In genomic region chr9:35729700-35730485, GRCh38 we compare ENCODE assay signal across 8 cellular contexts. TPM values are rescaled to one million over a fixed set of nuclear protein-coding genes. Genes with fewer than 3 reads are reported as not detected.
DNase-seq lines count a peak whose midpoint lies in the region; ATAC-seq and TF ChIP-seq lines count a peak whose summit lies in the region.

No MANE protein-coding gene starts in this region.

- H3K36me3 ChIP-seq in MM.1S (replicated peaks; ENCODE audit: insufficient read depth, low read length) = no peaks in the 10 kb centered on the region

- peaks cover 31% of the 10 kb centered on the region for H3K4me1 ChIP-seq in MM.1S (ENCODE audit: low read length)

- H3F3A ChIP-seq in MM.1S (ENCODE audit: insufficient read depth, low read length) = peaks cover 26% of the 10 kb centered on the region; the same call in 1 of the 2 replicates

- H3K27me3 Mint-ChIP-seq in activated CD4-positive, alpha-beta T cell treated with anti-CD3 and anti-CD28 coated beads, Interleukin-2, amount 10 ng/mL, durations not matched to agents 7 days and 5 days = no peaks in the 10 kb centered on the region
- H3K27me3 Mint-ChIP-seq in neural crest cell (ENCODE audit: low read depth) = no peaks in the 10 kb centered on the region

- H4K20me1 ChIP-seq in MM.1S (ENCODE audit: insufficient read depth, low read length) = no peaks in the 10 kb centered on the region

- no peak overlapping the region for H3K4me3 Mint-ChIP-seq in activated CD4-positive, alpha-beta T cell treated with anti-CD3 and anti-CD28 coated beads, Interleukin-2, amount 10 ng/mL, durations not matched to agents 7 days and 5 days
- no peak overlapping the region for H3K4me3 Mint-ChIP-seq in neural crest cell

- H3K9me3 Mint-ChIP-seq in activated CD4-positive, alpha-beta T cell treated with anti-CD3 and anti-CD28 coated beads, Interleukin-2, amount 10 ng/mL, durations not matched to agents 7 days and 5 days = no peaks in the 10 kb centered on the region
- H3K9me3 Mint-ChIP-seq in neural crest cell = no peaks in the 10 kb centered on the region

- POLR2A ChIA-PET in activated CD4-positive, alpha-beta T cell treated with anti-CD3 and anti-CD28 coated beads, Interleukin-2, amount 10 ng/mL, durations not matched to agents 7 days and 5 days (lab: Charles Lee) = no interaction called here

- H3K9me3 ChIP-seq in MM.1S (replicated peaks; ENCODE audit: insufficient read depth, low read length) = no peaks in the 10 kb centered on the region

- H3K27ac Mint-ChIP-seq in activated CD4-positive, alpha-beta T cell treated with anti-CD3 and anti-CD28 coated beads, Interleukin-2, amount 10 ng/mL, durations not matched to agents 7 days and 5 days = peak overlapping the region; percentile 15
- H3K27ac Mint-ChIP-seq in neural crest cell (ENCODE audit: unreplicated experiment) = no peak overlapping the region

- CTCF ChIA-PET in activated CD4-positive, alpha-beta T cell treated with anti-CD3 and anti-CD28 coated beads, Interleukin-2, amount 10 ng/mL, durations not matched to agents 7 days and 5 days (lab: Charles Lee) = interaction anchor here (0.6 to 9.8 kb wide), 18 partner anchors 7 to 90 kb away, joined by 3 to 112 read pairs (median 5); partner anchors contain the start of genes ARHGEF39, CCDC107, GBA2 and MSMP

- peak overlapping the region; percentile 94 for H3K4me2 ChIP-seq in MM.1S (ENCODE audit: low read depth, low read length)

- peak; percentile 65 for DNase-seq in activated effector memory CD4-positive, alpha-beta T cell treated with anti-CD3 and anti-CD28 coated beads, Interleukin-2, amount 50 U/mL, for 16 hours
- DNase-seq in activated effector memory CD4-positive, alpha-beta T cell treated with Interleukin-2 at 50 U/mL for 16 hours = no peak
- DNase-seq in MM.1S (peak; percentile 24), fibroblast of the aortic adventitia (ENCODE audit: low read depth) (peak; percentile 80), neural crest cell (ENCODE audit: low read depth, low spot score) (no peak), cortex of kidney (lab: John Stamatoyannopoulos, UW) (no peak)
- DNase-seq in activated CD4-positive, alpha-beta T cell treated with anti-CD3 and anti-CD28 coated beads, Interleukin-2, amount 10 ng/mL, durations not matched to agents 7 days and 5 days = peak; percentile 41

- peaks cover 12% of the 10 kb centered on the region for H3K4me1 Mint-ChIP-seq in activated CD4-positive, alpha-beta T cell treated with anti-CD3 and anti-CD28 coated beads, Interleukin-2, amount 10 ng/mL, durations not matched to agents 7 days and 5 days
- H3K4me1 Mint-ChIP-seq in neural crest cell = peaks cover 9% of the 10 kb centered on the region

- H3K9ac ChIP-seq in MM.1S (ENCODE audit: low read length) = no peak overlapping the region

- no peaks in the 10 kb centered on the region for H3K9me2 ChIP-seq in MM.1S (replicated peaks; ENCODE audit: insufficient read depth, low read length)

- H3K27ac ChIP-seq in MM.1S (ENCODE audit: low read length) = no peak overlapping the region

- ATAC-seq in HG03521 (IDR thresholded peaks at IDR 0.05; ENCODE audit: unreplicated experiment) = no peak

- H3K36me3 Mint-ChIP-seq in activated CD4-positive, alpha-beta T cell treated with anti-CD3 and anti-CD28 coated beads, Interleukin-2, amount 10 ng/mL, durations not matched to agents 7 days and 5 days (ENCODE audit: low read depth) = peaks cover 29% of the 10 kb centered on the region
- H3K36me3 Mint-ChIP-seq in neural crest cell (ENCODE audit: low read depth) = peaks cover 5% of the 10 kb centered on the region

- no peaks in the 10 kb centered on the region for H3K27me3 ChIP-seq in MM.1S (replicated peaks; ENCODE audit: insufficient read depth, low read length)

- TF ChIP-seq CTCF in MM.1S (IDR thresholded peaks at IDR 0.05; ENCODE audit: low read length) (peak; percentile 56), fibroblast of the aortic adventitia (IDR thresholded peaks at IDR 0.05; ENCODE audit: insufficient read depth, low read length) (peak; percentile 77), neural crest cell (conservative IDR thresholded peaks at IDR 0.05) (peak; percentile 60)

- no peak overlapping the region for H2AFZ ChIP-seq in MM.1S (ENCODE audit: low read length)

- H3K79me2 ChIP-seq in MM.1S (ENCODE audit: low read length) = peaks cover 75% of the 10 kb centered on the region

- H3K4me3 ChIP-seq in MM.1S (ENCODE audit: low read length) = peak overlapping the region; percentile 6; the same call in 1 of the 2 replicates
- H3K4me3 ChIP-seq in fibroblast of the aortic adventitia (ENCODE audit: low read depth, low read length) = peak overlapping the region; percentile 98

RNA-seq across cellular contexts. Expression of gene TLN1, which starts 2.1 kb away (rescaled TPM):
- 100 to 1,000 TPM; 362 to 422 TPM for total RNA-seq in activated CD4-positive, alpha-beta T cell treated with anti-CD3 and anti-CD28 coated beads, Interleukin-2, amount 10 ng/mL, durations not matched to agents 7 days and 5 days
- total RNA-seq in fibroblast of the aortic adventitia (ENCODE audit: low replicate concordance) (287 and 513 TPM in 2 replicates), neural crest cell (123 and 141 TPM in 2 replicates)

RNA-seq across cellular contexts. Expression of gene CREB3, which starts 2.6 kb away (rescaled TPM):
- 10 to 100 TPM; 18.1 to 18.3 TPM for total RNA-seq in activated CD4-positive, alpha-beta T cell treated with anti-CD3 and anti-CD28 coated beads, Interleukin-2, amount 10 ng/mL, durations not matched to agents 7 days and 5 days
- total RNA-seq in fibroblast of the aortic adventitia (ENCODE audit: low replicate concordance) = 56.1 and 68.3 TPM in 2 replicates
- 35.3 and 35.9 TPM in 2 replicates for total RNA-seq in neural crest cell

RNA-seq across cellular contexts. Expression of gene GBA2, which starts 19.1 kb away (rescaled TPM):
- total RNA-seq in activated CD4-positive, alpha-beta T cell treated with anti-CD3 and anti-CD28 coated beads, Interleukin-2, amount 10 ng/mL, durations not matched to agents 7 days and 5 days = 10 to 100 TPM; 42.8 to 44.1 TPM
- total RNA-seq in fibroblast of the aortic adventitia (ENCODE audit: low replicate concordance) (25.5 and 36.1 TPM in 2 replicates), neural crest cell (84.9 and 95.9 TPM in 2 replicates)

RNA-seq across cellular contexts. Expression of gene RGP1, which starts 19.2 kb away (rescaled TPM):
- 10 to 100 TPM; 24.7 to 28.4 TPM for total RNA-seq in activated CD4-positive, alpha-beta T cell treated with anti-CD3 and anti-CD28 coated beads, Interleukin-2, amount 10 ng/mL, durations not matched to agents 7 days and 5 days
- total RNA-seq in fibroblast of the aortic adventitia (ENCODE audit: low replicate concordance) (7.8 and 16.0 TPM in 2 replicates), neural crest cell (34.7 and 34.9 TPM in 2 replicates)

RNA-seq across cellular contexts. Expression of gene MSMP, which starts 24.2 kb away (rescaled TPM):
- total RNA-seq in activated CD4-positive, alpha-beta T cell treated with anti-CD3 and anti-CD28 coated beads, Interleukin-2, amount 10 ng/mL, durations not matched to agents 7 days and 5 days = not detected
- not detected in 2 replicates for total RNA-seq in fibroblast of the aortic adventitia (ENCODE audit: low replicate concordance)
- total RNA-seq in neural crest cell = not detected in 2 replicates

Comparison
In these comparisons a context has a peak if more than half of its experiments do, and no peak if none do; other contexts are left out.
1. DNase-seq: peak in activated effector memory CD4-positive, alpha-beta T cell treated with anti-CD3 and anti-CD28 coated beads, Interleukin-2, amount 50 U/mL, for 16 hours (single experiment), MM.1S (single experiment), activated CD4-positive, alpha-beta T cell treated with anti-CD3 and anti-CD28 coated beads, Interleukin-2, amount 10 ng/mL, durations not matched to agents 7 days and 5 days (single experiment) and fibroblast of the aortic adventitia (single experiment); none in activated effector memory CD4-positive, alpha-beta T cell treated with Interleukin-2 at 50 U/mL for 16 hours (single experiment), neural crest cell (single experiment) and cortex of kidney (single experiment).
2. Peak in every context shown above with its lines, with median percentiles within 50 percentile points of each other: CTCF ChIP-seq.